In the genomic region with DNA sequence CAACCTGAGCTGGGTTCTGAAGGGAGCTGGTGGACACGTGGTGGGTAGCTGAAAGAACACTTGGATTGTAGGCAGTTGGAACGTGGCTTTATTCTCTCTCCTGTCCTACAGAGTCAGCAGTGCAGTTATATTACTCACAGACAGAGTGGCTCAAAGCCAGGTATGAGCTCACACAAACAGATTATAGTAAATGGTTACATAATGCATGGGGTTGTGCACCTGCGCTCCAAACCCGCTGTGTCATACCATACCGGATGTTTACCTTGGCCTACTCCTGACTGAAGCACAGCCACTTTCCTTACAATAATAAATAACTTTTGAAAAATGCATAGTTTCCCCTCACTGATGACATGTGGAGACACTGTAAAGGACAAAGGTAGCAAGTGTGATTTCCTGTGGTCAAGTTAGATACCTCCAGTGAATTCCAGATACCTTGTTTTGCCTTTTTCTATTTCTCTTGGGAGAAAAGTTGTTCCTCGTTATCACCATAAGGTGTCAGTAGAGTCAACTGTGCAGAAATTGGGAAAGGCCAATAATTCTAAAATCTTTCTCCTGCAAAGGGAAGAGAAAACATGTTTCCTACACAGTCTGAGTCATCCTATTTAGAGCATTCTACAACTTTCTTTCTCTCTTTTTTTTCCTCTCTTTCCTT, we compare ENCODE assay signal across 8 cellular contexts. TPM values are rescaled to one million over a fixed set of nuclear protein-coding genes. Genes with fewer than 3 reads are reported as not detected.
A peak's percentile ranks its signal among the peaks of the same experiment; 100 is the strongest.
DNase-seq lines count a peak whose midpoint lies in the region; ATAC-seq and TF ChIP-seq lines count a peak whose summit lies in the region.

No MANE protein-coding gene starts in this region.

- no peaks in the 10 kb centered on the region for H4K20me1 ChIP-seq in osteoblast (ENCODE audit: insufficient read depth, low read length)

- H3K4me3 ChIP-seq in NB4 (ENCODE audit: low read depth, low read length) = no peak overlapping the region
- H3K4me3 ChIP-seq in endodermal cell (ENCODE audit: low read length) = no peak overlapping the region
- H3K4me3 ChIP-seq in osteoblast (ENCODE audit: insufficient read depth, low read length) = no peak overlapping the region
- no peak overlapping the region for H3K4me3 ChIP-seq in vagina

- H3K79me2 ChIP-seq in osteoblast (ENCODE audit: insufficient read depth, low read length) = no peaks in the 10 kb centered on the region

- no peaks in the 10 kb centered on the region for H3K4me1 Mint-ChIP-seq in endodermal cell
- H3K4me1 Mint-ChIP-seq in stimulated activated effector memory CD8-positive, alpha-beta T cell treated with anti-CD3 and anti-CD28 coated beads, Interleukin-12 subunit alpha, Interleukin-12 subunit beta, amount 100 ng/mL, for 72 hours = peaks cover 5% of the 10 kb centered on the region

- H2AFZ ChIP-seq in osteoblast (ENCODE audit: low read length) = no peak overlapping the region

- intact Hi-C loops in vagina (cut with DNase I) = no loop called here

- peaks cover 1% of the 10 kb centered on the region for H3K27me3 Mint-ChIP-seq in endodermal cell (ENCODE audit: insufficient read depth)

- no peak overlapping the region for H3K4me3 Mint-ChIP-seq in endodermal cell
- H3K4me3 Mint-ChIP-seq in stimulated activated effector memory CD8-positive, alpha-beta T cell treated with anti-CD3 and anti-CD28 coated beads, Interleukin-12 subunit alpha, Interleukin-12 subunit beta, amount 100 ng/mL, for 72 hours = no peak overlapping the region

- H3K36me3 ChIP-seq in endodermal cell (ENCODE audit: control insufficient read depth, insufficient read depth, low read length) (no peaks in the 10 kb centered on the region), osteoblast (ENCODE audit: insufficient read depth, low read length) (no peaks in the 10 kb centered on the region), vagina (no peaks in the 10 kb centered on the region)

- no peaks in the 10 kb centered on the region for H3K4me1 ChIP-seq in endodermal cell (ENCODE audit: control insufficient read depth, insufficient read depth, low read length)
- no peaks in the 10 kb centered on the region for H3K4me1 ChIP-seq in osteoblast (ENCODE audit: insufficient read depth, low read length)
- no peaks in the 10 kb centered on the region for H3K4me1 ChIP-seq in vagina

- TF ChIP-seq POLR2A in NB4 (IDR thresholded peaks at IDR 0.05; ENCODE audit: extremely low read depth, insufficient read length) (no peak), vagina (IDR thresholded peaks at IDR 0.05) (no peak)

- H3K27ac ChIP-seq in endodermal cell (ENCODE audit: low read depth, low read length) (no peak overlapping the region), osteoblast (ENCODE audit: low read depth, low read length) (no peak overlapping the region), vagina (no peak overlapping the region)

- H3K9me3 ChIP-seq in endodermal cell (ENCODE audit: control insufficient read depth, low read length) (peaks cover 21% of the 10 kb centered on the region), osteoblast (ENCODE audit: low read depth, low read length) (no peaks in the 10 kb centered on the region), vagina (no peaks in the 10 kb centered on the region)

- 89 to 92% methylated on average over 3 to 6 of the region's 6 CpGs for WGBS in endodermal cell (ENCODE audit: insufficient coverage in 1 of 2, insufficient read length in 1 of 2), 2 experiments

- no peak overlapping the region for H3K4me2 ChIP-seq in osteoblast (ENCODE audit: insufficient read depth, low read length)

- no peak overlapping the region for H3K27ac Mint-ChIP-seq in endodermal cell
- no peak overlapping the region for H3K27ac Mint-ChIP-seq in stimulated activated effector memory CD8-positive, alpha-beta T cell treated with anti-CD3 and anti-CD28 coated beads, Interleukin-12 subunit alpha, Interleukin-12 subunit beta, amount 100 ng/mL, for 72 hours

- TF ChIP-seq CTCF in NB4 (IDR thresholded peaks at IDR 0.05; ENCODE audit: low read depth, low read length) (peak; percentile 31), endodermal cell (conservative IDR thresholded peaks at IDR 0.05) (peak; percentile 56), osteoblast (IDR thresholded peaks at IDR 0.05; ENCODE audit: extremely low read depth, low read depth, low read length) (peak; percentile 10), vagina (IDR thresholded peaks at IDR 0.05) (peak in 1 of 3 experiments; percentile 35)

- peak; percentile 23 for DNase-seq in GM03348 (ENCODE audit: low spot score)
- DNase-seq in NB4 (ENCODE audit: low read depth) = peak; percentile 76
- DNase-seq in endodermal cell = peak; percentile 65
- DNase-seq in osteoblast (ENCODE audit: insufficient read length, low spot score, missing footprints) = peak; percentile 36
- no peak for DNase-seq in GDM1 (lab: John Stamatoyannopoulos, UW)
- DNase-seq in stimulated activated effector memory CD8-positive, alpha-beta T cell treated with anti-CD3 and anti-CD28 coated beads, Interleukin-12 subunit alpha, Interleukin-12 subunit beta, amount 100 ng/mL, for 72 hours (ENCODE audit: low spot score in 2 of 2) = no peak
- no peak for DNase-seq in stimulated activated naive CD4-positive, alpha-beta T cell treated with Interleukin-2 at 50 U/mL for 16 hours (lab: John Stamatoyannopoulos, UW)
- DNase-seq in vagina (ENCODE audit: extremely low spot score in 2 of 2) = no peak

- no peak overlapping the region for H3K9ac ChIP-seq in endodermal cell (ENCODE audit: extremely low read depth, low read length, poor library complexity, severe bottlenecking)

- peaks cover 42% of the 10 kb centered on the region for H3K9me3 Mint-ChIP-seq in endodermal cell
- no peaks in the 10 kb centered on the region for H3K9me3 Mint-ChIP-seq in stimulated activated effector memory CD8-positive, alpha-beta T cell treated with anti-CD3 and anti-CD28 coated beads, Interleukin-12 subunit alpha, Interleukin-12 subunit beta, amount 100 ng/mL, for 72 hours

- no peaks in the 10 kb centered on the region for H3K27me3 ChIP-seq in endodermal cell (ENCODE audit: control insufficient read depth, insufficient read depth, low read length, poor library complexity, severe bottlenecking)
- H3K27me3 ChIP-seq in osteoblast (ENCODE audit: insufficient read depth, low read length) = no peaks in the 10 kb centered on the region
- H3K27me3 ChIP-seq in vagina = no peaks in the 10 kb centered on the region

- ATAC-seq in stimulated activated effector memory CD8-positive, alpha-beta T cell treated with anti-CD3 and anti-CD28 coated beads, Interleukin-12 subunit alpha, Interleukin-12 subunit beta, amount 100 ng/mL, for 72 hours = no peak

- H3K36me3 Mint-ChIP-seq in endodermal cell (ENCODE audit: low read depth) = no peaks in the 10 kb centered on the region
- no peaks in the 10 kb centered on the region for H3K36me3 Mint-ChIP-seq in stimulated activated effector memory CD8-positive, alpha-beta T cell treated with anti-CD3 and anti-CD28 coated beads, Interleukin-12 subunit alpha, Interleukin-12 subunit beta, amount 100 ng/mL, for 72 hours

RNA-seq across cellular contexts. Expression of a gene that starts 13.5 kb away (rescaled TPM):
- not detected for total RNA-seq in endodermal cell
- polyA plus RNA-seq in endodermal cell (2013, experiment 1 of 2) = 0.50 TPM
- polyA plus RNA-seq in endodermal cell (2013, experiment 2 of 2) = not detected
- total RNA-seq in osteoblast = under 0.01 TPM in 1 of 2 replicates, not detected in the other
- 30.7 TPM for total RNA-seq in vagina

Comparison
In these comparisons a context has a peak if more than half of its experiments do, and no peak if none do; other contexts are left out.
1. DNase-seq: peak in GM03348 (single experiment), NB4 (single experiment), endodermal cell (single experiment) and osteoblast (single experiment); none in GDM1 (single experiment), stimulated activated effector memory CD8-positive, alpha-beta T cell treated with anti-CD3 and anti-CD28 coated beads, Interleukin-12 subunit alpha, Interleukin-12 subunit beta, amount 100 ng/mL, for 72 hours (0 of 2), stimulated activated naive CD4-positive, alpha-beta T cell treated with Interleukin-2 at 50 U/mL for 16 hours (single experiment) and vagina (0 of 2).
2. RNA of a gene that starts 13.5 kb away (total RNA-seq): 30.7 TPM in vagina (single experiment); not detected in endodermal cell and under 0.01 TPM in osteoblast; every median in the first group is over 10 times any median in the second.